In the genomic region with DNA sequence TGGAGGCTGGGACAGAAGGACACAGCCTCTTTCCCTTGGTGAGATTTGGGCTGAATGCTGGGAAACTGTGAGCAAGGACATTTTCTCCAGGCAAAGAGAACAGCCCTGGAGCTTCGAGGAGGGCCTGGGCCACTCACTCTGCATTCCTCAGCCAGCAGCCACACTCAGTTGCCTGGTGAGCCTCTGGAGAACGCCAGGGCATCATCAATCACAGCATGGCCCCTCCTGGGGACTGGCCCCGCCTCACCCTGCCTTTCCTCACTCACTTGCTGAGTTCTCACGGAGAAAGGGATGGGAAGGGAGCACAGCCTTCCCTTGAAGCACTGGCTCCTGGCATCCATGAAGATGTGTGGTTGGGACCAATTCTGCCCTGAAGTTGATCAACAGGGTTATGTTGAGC, we compare ENCODE assay signal across 15 cellular contexts. TPM values are rescaled to one million over a fixed set of nuclear protein-coding genes. Genes with fewer than 3 reads are reported as not detected.
"Had no signal": no experiment of that assay in that cellular context is flagged by ENCODE, and none has a peak within 500 bp of the region (broad histone marks: within the 10 kb centered on the region; RNA-seq: fewer than 3 reads in every experiment).

No MANE protein-coding gene starts in this region.

- H3K4me1 Mint-ChIP-seq: activated naive CD4-positive, alpha-beta T cell treated with anti-CD3 and anti-CD28 coated beads, Interleukin-2, amount 10 ng/mL, durations not matched to agents 7 days and 5 days; stimulated activated naive B cell treated with anti-CD40 and anti-IgM and Interleukin-4, amounts not matched to agents 10 μg/mL and 1 μg/mL and 100 μg/mL, for 72 hours; T-cell had no signal

- H3K9me3 ChIP-seq: tibial nerve had no signal

- H3K4me3 ChIP-seq: tibial nerve had no signal

- H2AFZ ChIP-seq: parathyroid adenoma had no signal

- H3K27me3 ChIP-seq: tibial nerve had no signal

- H3K27ac Mint-ChIP-seq: activated naive CD4-positive, alpha-beta T cell treated with anti-CD3 and anti-CD28 coated beads, Interleukin-2, amount 10 ng/mL, durations not matched to agents 7 days and 5 days; activated T-cell treated with anti-CD3 and anti-CD28 coated beads, Interleukin-2, amount 50 U/mL, for 24 hours; mesothelial cell of epicardium; stimulated activated naive B cell treated with anti-CD40 and anti-IgM and Interleukin-4, amounts not matched to agents 10 μg/mL and 1 μg/mL and 100 μg/mL, for 72 hours; T-cell had no signal

- H3K36me3 ChIP-seq: tibial nerve had no signal

- H3K4me3 Mint-ChIP-seq: activated naive CD4-positive, alpha-beta T cell treated with anti-CD3 and anti-CD28 coated beads, Interleukin-2, amount 10 ng/mL, durations not matched to agents 7 days and 5 days; activated T-cell treated with anti-CD3 and anti-CD28 coated beads, Interleukin-2, amount 50 U/mL, for 24 hours; mesothelial cell of epicardium; stimulated activated naive B cell treated with anti-CD40 and anti-IgM and Interleukin-4, amounts not matched to agents 10 μg/mL and 1 μg/mL and 100 μg/mL, for 72 hours; T-cell had no signal

- H3K27ac ChIP-seq: parathyroid adenoma, tibial nerve had no signal

- H3K27me3 Mint-ChIP-seq: activated naive CD4-positive, alpha-beta T cell treated with anti-CD3 and anti-CD28 coated beads, Interleukin-2, amount 10 ng/mL, durations not matched to agents 7 days and 5 days had no signal

- H3K9me3 Mint-ChIP-seq: activated naive CD4-positive, alpha-beta T cell treated with anti-CD3 and anti-CD28 coated beads, Interleukin-2, amount 10 ng/mL, durations not matched to agents 7 days and 5 days; activated T-cell treated with anti-CD3 and anti-CD28 coated beads, Interleukin-2, amount 50 U/mL, for 24 hours; mesothelial cell of epicardium; T-cell had no signal

- H3K36me3 Mint-ChIP-seq: activated naive CD4-positive, alpha-beta T cell treated with anti-CD3 and anti-CD28 coated beads, Interleukin-2, amount 10 ng/mL, durations not matched to agents 7 days and 5 days; mesothelial cell of epicardium; stimulated activated naive B cell treated with anti-CD40 and anti-IgM and Interleukin-4, amounts not matched to agents 10 μg/mL and 1 μg/mL and 100 μg/mL, for 72 hours; T-cell had no signal

- DNase-seq: activated CD4-positive, alpha-beta T cell treated with anti-CD3 and anti-CD28 coated beads for 1 hour; activated CD4-positive, alpha-beta T cell treated with anti-CD3 and anti-CD28 coated beads, Interleukin-2, amount 50 U/mL, for 48 hours; activated naive CD4-positive, alpha-beta T cell treated with anti-CD3 and anti-CD28 coated beads, Interleukin-2, amount 10 ng/mL, durations not matched to agents 7 days and 5 days; activated T-cell treated with anti-CD3 and anti-CD28 coated beads, Interleukin-2, amount 50 U/mL, for 24 hours; hippocampal formation; kidney glomerular epithelial cell; stimulated activated CD4-positive, alpha-beta T cell treated with anti-CD3 and anti-CD28 coated beads, Interleukin-2, amount 100 ng/mL, for 48 hours; stimulated activated naive B cell treated with anti-CD40 and anti-IgM and Interleukin-4, amounts not matched to agents 10 μg/mL and 1 μg/mL and 100 μg/mL, for 72 hours; T-cell; T1000 had no signal

- ATAC-seq: esophagus mucosa; stimulated activated naive B cell treated with anti-CD40 and anti-IgM and Interleukin-4, amounts not matched to agents 10 μg/mL and 1 μg/mL and 100 μg/mL, for 72 hours; T-cell had no signal

- H3K79me2 ChIP-seq: parathyroid adenoma had no signal

- H3K4me1 ChIP-seq: parathyroid adenoma had no signal

RNA-seq across cellular contexts. Expression of a gene that starts 55.0 kb away (rescaled TPM):
- total RNA-seq: myocyte had no signal
